ENCODE assay signal across 8 cellular contexts in the genomic region with DNA sequence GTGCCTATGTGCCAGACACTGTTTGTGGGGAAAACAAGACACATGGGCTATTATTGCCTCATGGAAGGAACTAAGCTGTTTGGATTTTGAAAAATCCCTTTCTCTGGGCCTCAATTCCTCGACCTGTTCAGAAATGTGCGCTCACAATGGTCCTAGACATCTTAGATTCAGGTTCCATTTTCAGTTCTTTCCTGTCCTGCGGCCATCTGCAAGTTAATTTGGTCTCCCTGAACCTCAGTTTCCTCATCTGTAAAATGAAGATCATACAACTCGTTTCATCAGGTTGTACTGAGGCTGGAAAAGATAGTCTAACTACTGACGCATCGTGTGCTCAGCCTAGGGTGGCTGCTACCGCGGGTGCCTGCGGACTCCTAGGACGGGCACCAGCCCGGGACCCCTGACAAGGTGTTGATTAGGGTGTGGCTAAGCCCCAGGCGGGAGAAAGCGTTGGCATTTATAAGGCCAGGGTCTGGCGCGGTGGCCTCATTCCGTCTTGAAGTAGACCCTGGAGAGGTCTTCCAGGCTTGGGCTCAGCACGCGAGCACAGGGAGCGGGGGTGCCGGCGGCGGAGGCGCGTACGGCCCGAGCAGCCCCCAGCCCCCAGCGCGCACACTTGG. TPM values are rescaled to one million over a fixed set of nuclear protein-coding genes. Genes with fewer than 3 reads are reported as not detected.
DNase-seq lines count a peak whose midpoint lies in the region; ATAC-seq and TF ChIP-seq lines count a peak whose summit lies in the region.

No MANE protein-coding gene starts in this region.

- H3K9me3 ChIP-seq in BLaER1 treated with 17β-estradiol and CSF1 and Interleukin-3, amounts not matched to agents 10 nM and 100 nM (replicated peaks in 1 of 11) = no peaks in the 10 kb centered on the region
- no peaks in the 10 kb centered on the region for H3K9me3 ChIP-seq in liver (ENCODE audit: control insufficient read depth in 4 of 4, low read length in 3 of 4)

- H3K27ac ChIP-seq in BLaER1 treated with 17β-estradiol and CSF1 and Interleukin-3, amounts not matched to agents 10 nM and 100 nM = peak overlapping the region; percentile 90 to 96 (median 93)
- peak overlapping the region; percentile 67 for H3K27ac ChIP-seq in brain microvascular endothelial cell
- peak overlapping the region; percentile 82 to 95 for H3K27ac ChIP-seq in liver (ENCODE audit: low read depth in 1 of 2, low read length in 2 of 2)
- H3K27ac ChIP-seq in temporal lobe (ENCODE audit: low read depth, low read length) = peak overlapping the region; percentile 77

- peak; percentile 28 for DNase-seq in LoVo (ENCODE audit: low spot score)
- no peak for DNase-seq in brain microvascular endothelial cell
- no peak for DNase-seq in NCI-H1417 treated with DMSO at 0.1 percent for 48 hours (lab: John Stamatoyannopoulos, UW)
- no peak for DNase-seq in glomerular visceral epithelial cell (ENCODE audit: extremely low spot score)

- in situ Hi-C loops in brain microvascular endothelial cell (cut with HindIII; ENCODE audit: low pct_ligation_motif_present, low sequenced_read_pairs) = no loop called here

- H3K36me3 ChIP-seq in BLaER1 treated with 17β-estradiol and CSF1 and Interleukin-3, amounts not matched to agents 10 nM and 100 nM = peaks cover 15 to 24% (median 20%) of the 10 kb centered on the region in 11 experiments; a peak in 21 of 22 replicates
- H3K36me3 ChIP-seq in brain microvascular endothelial cell (replicated peaks) (peaks cover 4% of the 10 kb centered on the region), liver (ENCODE audit: control insufficient read depth in 4 of 4, insufficient read depth in 3 of 4, low read depth in 1 of 4, low read length in 3 of 4) (peaks cover 0 to 5% (median 2%) of the 10 kb centered on the region in 4 donors)

- peaks cover 25 to 41% (median 38%) of the 10 kb centered on the region in 10 experiments for H3K4me1 ChIP-seq in BLaER1 treated with 17β-estradiol and CSF1 and Interleukin-3, amounts not matched to agents 10 nM and 100 nM
- H3K4me1 ChIP-seq in liver (ENCODE audit: control insufficient read depth in 4 of 4, insufficient read depth in 4 of 4, low read length in 3 of 4) = peaks cover 3 to 43% (median 26%) of the 10 kb centered on the region in 4 donors

- TF ChIP-seq CTCF in brain microvascular endothelial cell (IDR thresholded peaks at IDR 0.05; ENCODE audit: low read depth, low read length, missing control alignments) (no peak), liver (IDR thresholded peaks at IDR 0.05; ENCODE audit: low read depth, low read length, missing input control) (no peak)

- WGBS in liver = 10% methylated on average over 28 of the region's 28 CpGs

- H4K20me1 ChIP-seq in BLaER1 treated with 17β-estradiol and CSF1 and Interleukin-3, amounts not matched to agents 10 nM and 100 nM = peaks cover 37 to 49% (median 43%) of the 10 kb centered on the region in 11 experiments

- TF ChIP-seq RAD21 in liver (IDR thresholded peaks at IDR 0.05) = no peak

- H3K4me2 ChIP-seq in BLaER1 treated with 17β-estradiol and CSF1 and Interleukin-3, amounts not matched to agents 10 nM and 100 nM = peak overlapping the region; percentile 81 to 98 (median 92)

- H3K27me3 ChIP-seq in BLaER1 treated with 17β-estradiol and CSF1 and Interleukin-3, amounts not matched to agents 10 nM and 100 nM = no peaks in the 10 kb centered on the region
- no peaks in the 10 kb centered on the region for H3K27me3 ChIP-seq in brain microvascular endothelial cell (replicated peaks)
- H3K27me3 ChIP-seq in liver (ENCODE audit: control insufficient read depth in 4 of 4, insufficient read depth in 4 of 4, low read length in 3 of 4) = no peaks in the 10 kb centered on the region

- peak overlapping the region; percentile 90 to 99 (median 97) for H3K4me3 ChIP-seq in BLaER1 treated with 17β-estradiol and CSF1 and Interleukin-3, amounts not matched to agents 10 nM and 100 nM
- peak overlapping the region; percentile 81 for H3K4me3 ChIP-seq in brain microvascular endothelial cell (ENCODE audit: low read depth, low read length)
- H3K4me3 ChIP-seq in liver (ENCODE audit: low read depth in 1 of 3, low read length in 3 of 3) = peak overlapping the region; percentile 70 to 98 (median 89)

- peak overlapping the region; percentile 86 to 98 (median 94) for H3K9ac ChIP-seq in BLaER1 treated with 17β-estradiol and CSF1 and Interleukin-3, amounts not matched to agents 10 nM and 100 nM
- peak overlapping the region; percentile 56 to 58 for H3K9ac ChIP-seq in liver (ENCODE audit: low read depth in 1 of 2, low read length in 2 of 2)

- ATAC-seq in GM19463 (IDR thresholded peaks at IDR 0.05; ENCODE audit: unreplicated experiment) = peak; percentile 18

TF ChIP-seq in liver, 16 proteins besides CTCF, POLR2A, EP300 and RAD21:
- TF ChIP-seq RXRA (IDR thresholded peaks at IDR 0.05) (no peak), NR2F2 (IDR thresholded peaks at IDR 0.05) (no peak), FOXA1 (IDR thresholded peaks at IDR 0.05) (no peak), HNF4A (conservative IDR thresholded peaks at IDR 0.05) (no peak), ZBTB33 (IDR thresholded peaks at IDR 0.05) (no peak), HNF4G (IDR thresholded peaks at IDR 0.05) (no peak), FOXA2 (IDR thresholded peaks at IDR 0.05) (no peak), GABPA (IDR thresholded peaks at IDR 0.05 in 1 of 2, conservative IDR thresholded peaks at IDR 0.05 in 1 of 2) (no peak), JUND (IDR thresholded peaks at IDR 0.05) (no peak), TAF1 (conservative IDR thresholded peaks at IDR 0.05) (no peak), EGR1 (IDR thresholded peaks at IDR 0.05; ENCODE audit: low read depth in 2 of 2) (no peak)
- TF ChIP-seq, protein P1, sequence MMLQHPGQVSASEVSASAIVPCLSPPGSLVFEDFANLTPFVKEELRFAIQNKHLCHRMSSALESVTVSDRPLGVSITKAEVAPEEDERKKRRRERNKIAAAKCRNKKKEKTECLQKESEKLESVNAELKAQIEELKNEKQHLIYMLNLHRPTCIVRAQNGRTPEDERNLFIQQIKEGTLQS (IDR thresholded peaks at IDR 0.05) = no peak
- TF ChIP-seq, protein P2, sequence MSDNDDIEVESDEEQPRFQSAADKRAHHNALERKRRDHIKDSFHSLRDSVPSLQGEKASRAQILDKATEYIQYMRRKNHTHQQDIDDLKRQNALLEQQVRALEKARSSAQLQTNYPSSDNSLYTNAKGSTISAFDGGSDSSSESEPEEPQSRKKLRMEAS (IDR thresholded peaks at IDR 0.05) = no peak

RNA-seq across cellular contexts. Expression of gene ELOA, which starts 0.5 kb away (rescaled TPM):
- total RNA-seq in liver (10 to 100 TPM; 11.1 to 34.9 TPM), temporal lobe (20.7 TPM)
- 10 to 100 TPM; 20.9 to 27.8 TPM for polyA plus RNA-seq in liver

RNA-seq across cellular contexts. Expression of gene PITHD1, which starts 35.4 kb away (rescaled TPM):
- total RNA-seq in liver = 10 to 100 TPM; 28.4 to 86.4 TPM
- polyA plus RNA-seq in liver = 10 to 100 TPM; 17.1 to 21.1 TPM
- 55.6 TPM for total RNA-seq in temporal lobe

RNA-seq across cellular contexts. Expression of gene LYPLA2, which starts 48.2 kb away (rescaled TPM):
- total RNA-seq in liver (10 to 100 TPM; 26.3 to 33.9 TPM), temporal lobe (28.5 TPM)
- polyA plus RNA-seq in liver = 10 to 100 TPM; 52.6 to 71.1 TPM

RNA-seq across cellular contexts. Expression of gene RPL11, which starts 51.2 kb away (rescaled TPM):
- total RNA-seq in liver (100 to 1,000 TPM; 270 to 689 TPM), temporal lobe (756 TPM)
- polyA plus RNA-seq in liver = 100 to 1,000 TPM; 313 to 816 TPM

RNA-seq across cellular contexts. Expression of gene GALE, which starts 57.8 kb away (rescaled TPM):
- total RNA-seq in liver (10 to 100 TPM; 22.9 to 43.4 TPM), temporal lobe (15.5 TPM)
- 10 to 100 TPM; 37.0 to 40.4 TPM for polyA plus RNA-seq in liver
